Comparison of ENCODE assay signal across 30 cellular contexts in the genomic region with DNA sequence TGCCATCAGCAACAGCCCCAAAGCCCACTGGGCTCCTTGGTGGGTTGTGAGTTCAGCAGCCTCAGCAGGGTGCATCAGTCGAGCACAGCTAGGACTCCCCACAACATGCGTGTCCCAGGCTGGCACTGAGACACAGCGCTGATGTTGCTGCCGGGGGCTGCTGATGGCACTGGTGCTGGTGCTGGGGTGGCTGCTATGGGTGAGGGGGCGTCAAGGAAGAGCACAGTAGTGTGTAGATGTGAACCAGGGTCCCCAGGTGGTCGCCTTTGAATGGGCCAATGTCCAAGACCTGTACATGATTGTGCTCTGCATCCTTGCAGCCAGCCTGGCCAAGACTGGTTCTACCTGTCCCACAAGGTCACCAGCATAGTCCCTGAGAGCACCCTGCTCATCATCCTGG.
"Had no signal": no experiment of that assay in that cellular context is flagged by ENCODE, and none has a peak within 500 bp of the region (broad histone marks: within the 10 kb centered on the region; RNA-seq: fewer than 3 reads in every experiment).

No MANE protein-coding gene starts in this region.

- H3K4me3 ChIP-seq: breast epithelium, esophagus squamous epithelium, left lung, right lobe of liver, skin epidermis, thyroid gland, upper lobe of right lung had no signal

- DNase-seq: activated B cell treated with CpG ODN at 0.5 μM for 24 hours; activated CD4-positive, alpha-beta T cell treated with anti-CD3 and anti-CD28 coated beads, Interleukin-2, amount 50 U/mL, for 4 hours; activated gamma-delta T cell treated with Interleukin-2 at 50 U/mL for 16 hours; activated T-cell treated with anti-CD3 and anti-CD28 coated beads, Interleukin-2, amount 50 U/mL, for 1 hour; central memory CD4-positive, alpha-beta T cell; esophagus squamous epithelium; foreskin melanocyte; kidney glomerular epithelial cell; left lung; mammary epithelial cell; midbrain; naive thymus-derived CD8-positive, alpha-beta T cell; occipital lobe; posterior cingulate gyrus; stimulated activated CD4-positive, alpha-beta T cell treated with anti-CD3 and anti-CD28 coated beads, Interleukin-4, amount 100 ng/mL, for 24 hours; stimulated activated naive CD8-positive, alpha-beta T cell treated with anti-CD3 and anti-CD28 coated beads, Interleukin-15, amount 100 ng/mL, for 72 hours; substantia nigra; T-helper 1 cell; thyroid gland; upper lobe of right lung had no signal

- H3K4me3 Mint-ChIP-seq: activated B cell treated with CpG ODN at 0.5 μM for 24 hours; activated T-helper 1 cell treated with anti-CD3 and anti-CD28 coated beads, Interleukin-12 subunit alpha, Interleukin-12 subunit beta, Interleukin-2, Interleukin-4 antibody, amounts not matched to agents 30 ng/mL and 10 ng/mL and 1 ng/mL, durations not matched to agents 14 hours and 24 hours and 36 hours; dendritic cell treated with granulocyte-macrophage colony-stimulating factor and Interleukin-4, amounts not matched to agents 40 ng/mL and 50 ng/mL, for 4 days; endodermal cell; naive thymus-derived CD8-positive, alpha-beta T cell; neural crest cell; stimulated activated effector memory CD8-positive, alpha-beta T cell treated with anti-CD3 and anti-CD28 coated beads, Interleukin-12 subunit alpha, Interleukin-12 subunit beta, amount 100 ng/mL, for 72 hours; stimulated activated naive CD8-positive, alpha-beta T cell treated with anti-CD3 and anti-CD28 coated beads, Interleukin-15, amount 100 ng/mL, for 72 hours; T-helper 2 cell treated with Interferon-gamma antibody and Interleukin-4, amounts not matched to agents 5 μg/mL and 100 μg/mL, for 36 hours had no signal

- H3K27me3 Mint-ChIP-seq: activated B cell treated with CpG ODN at 0.5 μM for 24 hours; naive thymus-derived CD8-positive, alpha-beta T cell had no signal

- H3K36me3 ChIP-seq: breast epithelium, esophagus squamous epithelium, left lung, right lobe of liver, thyroid gland, upper lobe of right lung had no signal

- H3K27ac ChIP-seq: breast epithelium, esophagus squamous epithelium, left lung, right lobe of liver, skin epidermis, thyroid gland, upper lobe of right lung had no signal

- H3K27me3 ChIP-seq: breast epithelium, esophagus squamous epithelium, left lung, right lobe of liver, thyroid gland, upper lobe of right lung had no signal

- H3K4me1 ChIP-seq: breast epithelium, esophagus squamous epithelium, left lung, right lobe of liver, upper lobe of right lung had no signal

- H3K9me3 ChIP-seq: breast epithelium, esophagus squamous epithelium, left lung, right lobe of liver, thyroid gland, upper lobe of right lung had no signal

- H3K9me3 Mint-ChIP-seq: activated B cell treated with CpG ODN at 0.5 μM for 24 hours; activated naive CD4-positive, alpha-beta T cell treated with anti-CD3 and anti-CD28 coated beads, Interleukin-2, amount 50 U/mL, for 72 hours; activated T-helper 1 cell treated with anti-CD3 and anti-CD28 coated beads, Interleukin-12 subunit alpha, Interleukin-12 subunit beta, Interleukin-2, Interleukin-4 antibody, amounts not matched to agents 30 ng/mL and 10 ng/mL and 1 ng/mL, durations not matched to agents 14 hours and 24 hours and 36 hours; dendritic cell treated with granulocyte-macrophage colony-stimulating factor and Interleukin-4, amounts not matched to agents 40 ng/mL and 50 ng/mL, for 4 days; endodermal cell; naive thymus-derived CD8-positive, alpha-beta T cell; neural crest cell; stimulated activated effector memory CD8-positive, alpha-beta T cell treated with anti-CD3 and anti-CD28 coated beads, Interleukin-12 subunit alpha, Interleukin-12 subunit beta, amount 100 ng/mL, for 72 hours; stimulated activated naive CD8-positive, alpha-beta T cell treated with anti-CD3 and anti-CD28 coated beads, Interleukin-15, amount 100 ng/mL, for 72 hours; T-helper 2 cell treated with Interferon-gamma antibody and Interleukin-4, amounts not matched to agents 5 μg/mL and 100 μg/mL, for 36 hours had no signal

- H3K4me1 Mint-ChIP-seq: activated B cell treated with CpG ODN at 0.5 μM for 24 hours; endodermal cell; naive thymus-derived CD8-positive, alpha-beta T cell; stimulated activated effector memory CD8-positive, alpha-beta T cell treated with anti-CD3 and anti-CD28 coated beads, Interleukin-12 subunit alpha, Interleukin-12 subunit beta, amount 100 ng/mL, for 72 hours; stimulated activated naive CD8-positive, alpha-beta T cell treated with anti-CD3 and anti-CD28 coated beads, Interleukin-15, amount 100 ng/mL, for 72 hours had no signal

- H3K36me3 Mint-ChIP-seq: activated naive CD4-positive, alpha-beta T cell treated with anti-CD3 and anti-CD28 coated beads, Interleukin-2, amount 50 U/mL, for 72 hours; naive thymus-derived CD8-positive, alpha-beta T cell; stimulated activated effector memory CD8-positive, alpha-beta T cell treated with anti-CD3 and anti-CD28 coated beads, Interleukin-12 subunit alpha, Interleukin-12 subunit beta, amount 100 ng/mL, for 72 hours had no signal

- ATAC-seq: activated naive CD4-positive, alpha-beta T cell treated with anti-CD3 and anti-CD28 coated beads, Interleukin-2, amount 50 U/mL, for 72 hours; left lung; naive thymus-derived CD8-positive, alpha-beta T cell; right lobe of liver; stimulated activated effector memory CD8-positive, alpha-beta T cell treated with anti-CD3 and anti-CD28 coated beads, Interleukin-12 subunit alpha, Interleukin-12 subunit beta, amount 100 ng/mL, for 72 hours; stimulated activated naive CD8-positive, alpha-beta T cell treated with anti-CD3 and anti-CD28 coated beads, Interleukin-15, amount 100 ng/mL, for 72 hours; upper lobe of right lung had no signal

- H3K27ac Mint-ChIP-seq: activated B cell treated with CpG ODN at 0.5 μM for 24 hours; activated naive CD4-positive, alpha-beta T cell treated with anti-CD3 and anti-CD28 coated beads, Interleukin-2, amount 50 U/mL, for 72 hours; activated T-helper 1 cell treated with anti-CD3 and anti-CD28 coated beads, Interleukin-12 subunit alpha, Interleukin-12 subunit beta, Interleukin-2, Interleukin-4 antibody, amounts not matched to agents 30 ng/mL and 10 ng/mL and 1 ng/mL, durations not matched to agents 14 hours and 24 hours and 36 hours; dendritic cell treated with granulocyte-macrophage colony-stimulating factor and Interleukin-4, amounts not matched to agents 40 ng/mL and 50 ng/mL, for 4 days; endodermal cell; naive thymus-derived CD8-positive, alpha-beta T cell; stimulated activated effector memory CD8-positive, alpha-beta T cell treated with anti-CD3 and anti-CD28 coated beads, Interleukin-12 subunit alpha, Interleukin-12 subunit beta, amount 100 ng/mL, for 72 hours; stimulated activated naive CD8-positive, alpha-beta T cell treated with anti-CD3 and anti-CD28 coated beads, Interleukin-15, amount 100 ng/mL, for 72 hours; T-helper 2 cell treated with Interferon-gamma antibody and Interleukin-4, amounts not matched to agents 5 μg/mL and 100 μg/mL, for 36 hours had no signal
